18 cellular contexts compared by ENCODE assay signal in genomic region chr17:66632716-66633115, GRCh38.
DNase-seq lines count a peak whose midpoint lies in the region; ATAC-seq and TF ChIP-seq lines count a peak whose summit lies in the region.
"Had no signal": no experiment of that assay in that cellular context is flagged by ENCODE, and none has a peak within 500 bp of the region (broad histone marks: within the 10 kb centered on the region; RNA-seq: fewer than 3 reads in every experiment).

No MANE protein-coding gene starts in this region.

- H3K36me3 ChIP-seq in PC-9 (ENCODE audit: low read depth) (no peaks in the 10 kb centered on the region), neural cell (ENCODE audit: insufficient read depth, low read length) (no peaks in the 10 kb centered on the region), gastroesophageal sphincter (no peaks in the 10 kb centered on the region)

- H3K36me3 Mint-ChIP-seq in activated T-cell treated with anti-CD3 and anti-CD28 coated beads, Interleukin-2, amount 50 U/mL, for 72 hours (ENCODE audit: insufficient read depth in 2 of 2) = peaks cover 3 to 4% of the 10 kb centered on the region in 2 donors
- H3K36me3 Mint-ChIP-seq in activated T-helper 17 cell treated with anti-CD3 and anti-CD28 coated beads, Interleukin-2, amount 50 U/mL, for 72 hours (ENCODE audit: low read depth) = peaks cover 18% of the 10 kb centered on the region

- no peaks in the 10 kb centered on the region for H3K9me2 ChIP-seq in PC-9 (ENCODE audit: insufficient read depth)
- no peaks in the 10 kb centered on the region for H3K9me2 ChIP-seq in neural cell (ENCODE audit: insufficient read depth, low read length)

- H3K4me1 Mint-ChIP-seq in activated T-cell treated with anti-CD3 and anti-CD28 coated beads, Interleukin-2, amount 50 U/mL, for 72 hours (ENCODE audit: low read depth) = peaks cover 64% of the 10 kb centered on the region
- peaks cover 24% of the 10 kb centered on the region for H3K4me1 Mint-ChIP-seq in activated T-helper 17 cell treated with anti-CD3 and anti-CD28 coated beads, Interleukin-2, amount 50 U/mL, for 72 hours
- H3K4me1 Mint-ChIP-seq: B cell had no signal

- peaks cover 0 to 1% of the 10 kb centered on the region in 2 donors for H3K9me3 Mint-ChIP-seq in activated T-cell treated with anti-CD3 and anti-CD28 coated beads, Interleukin-2, amount 50 U/mL, for 72 hours
- no peaks in the 10 kb centered on the region for H3K9me3 Mint-ChIP-seq in activated T-helper 17 cell treated with anti-CD3 and anti-CD28 coated beads, Interleukin-2, amount 50 U/mL, for 72 hours
- H3K9me3 Mint-ChIP-seq: CD4-positive, alpha-beta T cell had no signal

- no peak overlapping the region for H2AFZ ChIP-seq in PC-9
- no peak overlapping the region for H2AFZ ChIP-seq in neural cell (ENCODE audit: low read depth, low read length)

- H3K9ac ChIP-seq in neural cell (ENCODE audit: low read length) = no peak overlapping the region

- H3K4me1 ChIP-seq in PC-9 (replicated peaks; ENCODE audit: insufficient read depth) (peaks cover 54% of the 10 kb centered on the region), gastroesophageal sphincter (peaks cover 0 to 30% (median 6%) of the 10 kb centered on the region in 3 donors)

- H3K9me3 ChIP-seq in PC-9 (ENCODE audit: insufficient read depth, low read depth) = no peaks in the 10 kb centered on the region
- H3K9me3 ChIP-seq in neural cell (ENCODE audit: low read length) = no peaks in the 10 kb centered on the region
- H3K9me3 ChIP-seq in gastroesophageal sphincter = no peaks in the 10 kb centered on the region

- H3K27me3 Mint-ChIP-seq in activated T-cell treated with anti-CD3 and anti-CD28 coated beads, Interleukin-2, amount 50 U/mL, for 72 hours (ENCODE audit: low read depth) = no peaks in the 10 kb centered on the region
- no peaks in the 10 kb centered on the region for H3K27me3 Mint-ChIP-seq in activated T-helper 17 cell treated with anti-CD3 and anti-CD28 coated beads, Interleukin-2, amount 50 U/mL, for 72 hours
- H3K27me3 Mint-ChIP-seq: B cell; CD4-positive, alpha-beta T cell had no signal

- CTCF ChIA-PET in PC-9 (lab: Charles Lee) = no interaction called here

- intact Hi-C loops in PC-9 (cut with micrococcal nuclease; ENCODE audit: unreplicated experiment) = no loop called here

- no peak for ATAC-seq in activated T-cell treated with anti-CD3 and anti-CD28 coated beads, Interleukin-2, amount 50 U/mL, for 72 hours (replicated peaks in 1 of 2)
- ATAC-seq in activated T-helper 17 cell treated with anti-CD3 and anti-CD28 coated beads, Interleukin-2, amount 50 U/mL, for 72 hours (replicated peaks) = no peak
- ATAC-seq in gastroesophageal sphincter (no peak), HG02840 (IDR thresholded peaks at IDR 0.05; ENCODE audit: low FRiP score, unreplicated experiment) (no peak)
- ATAC-seq: HCT116 had no signal

- TF ChIP-seq EP300 in neural cell (conservative IDR thresholded peaks at IDR 0.05; ENCODE audit: poor library complexity, severe bottlenecking) = no peak
- no peak for TF ChIP-seq EP300 in gastroesophageal sphincter (IDR thresholded peaks at IDR 0.05)

- no TSS peak for BruUV-seq in PC-9 (replicated peaks; lab: Mats Ljungman, UMichigan)

- no peak for DNase-seq in activated T-cell treated with anti-CD3 and anti-CD28 coated beads, Interleukin-2, amount 50 U/mL, for 72 hours
- DNase-seq in activated T-cell treated with anti-CD3 and anti-CD28 coated beads for 4 hours = no peak
- peak in 1 of 2 experiments; percentile 91 for DNase-seq in PC-9
- DNase-seq: Calu3, DMS79, NCI-H146, NCI-H2107, NCI-H226, NCI-H526 treated with DMSO at 0.1 percent for 48 hours had no signal

- H3K27me3 ChIP-seq in PC-9 (ENCODE audit: insufficient read depth, low read depth) (no peaks in the 10 kb centered on the region), neural cell (ENCODE audit: insufficient read depth, low read depth, low read length) (no peaks in the 10 kb centered on the region), gastroesophageal sphincter (no peaks in the 10 kb centered on the region)

- peaks cover 12% of the 10 kb centered on the region; the same call in 1 of the 2 replicates for H3K79me2 ChIP-seq in PC-9 (ENCODE audit: low read depth)
- H3K79me2 ChIP-seq in neural cell (replicated peaks; ENCODE audit: insufficient read depth, low read length) = no peaks in the 10 kb centered on the region

- H3K27ac Mint-ChIP-seq in activated T-cell treated with anti-CD3 and anti-CD28 coated beads, Interleukin-2, amount 50 U/mL, for 72 hours = peak overlapping the region; percentile 78
- peak overlapping the region; percentile 65 for H3K27ac Mint-ChIP-seq in activated T-helper 17 cell treated with anti-CD3 and anti-CD28 coated beads, Interleukin-2, amount 50 U/mL, for 72 hours
- H3K27ac Mint-ChIP-seq: B cell had no signal

- H4K20me1 ChIP-seq in PC-9 (ENCODE audit: insufficient read depth) (no peaks in the 10 kb centered on the region), neural cell (ENCODE audit: insufficient read depth) (no peaks in the 10 kb centered on the region)

- peaks cover 49% of the 10 kb centered on the region for H3F3A ChIP-seq in PC-9 (ENCODE audit: insufficient read depth, low read depth)
- H3F3A ChIP-seq in neural cell (ENCODE audit: insufficient read depth, low read length, poor library complexity, severe bottlenecking) = no peaks in the 10 kb centered on the region

- H3K4me3 ChIP-seq in PC-9 (no peak overlapping the region), neural cell (ENCODE audit: low read length) (peak overlapping the region; percentile 49), gastroesophageal sphincter (no peak overlapping the region)
- H3K4me3 ChIP-seq: GM12878 had no signal

- TF ChIP-seq CTCF in PC-9 (conservative IDR thresholded peaks at IDR 0.05) (no peak), neural cell (IDR thresholded peaks at IDR 0.05; ENCODE audit: poor library complexity, severe bottlenecking) (no peak), gastroesophageal sphincter (IDR thresholded peaks at IDR 0.05) (no peak)

- TF ChIP-seq POLR2A in gastroesophageal sphincter (IDR thresholded peaks at IDR 0.05) = no peak

- TF ChIP-seq RAD21 in neural cell (conservative IDR thresholded peaks at IDR 0.05) = no peak

- POLR2A ChIA-PET in PC-9 (lab: Charles Lee; ENCODE audit: unreplicated experiment) = no interaction called here

- WGBS in gastroesophageal sphincter (ENCODE audit: low coverage in 1 of 2), 2 donors = 83 to 88% methylated on average over 2 to 3 of the region's 3 CpGs

- peak overlapping the region; percentile 60 for H3K27ac ChIP-seq in PC-9
- H3K27ac ChIP-seq in neural cell (ENCODE audit: low read length) = peak overlapping the region; percentile 75
- H3K27ac ChIP-seq in gastroesophageal sphincter = no peak overlapping the region
- H3K27ac ChIP-seq: RWPE1 had no signal

- H3K4me3 Mint-ChIP-seq in activated T-cell treated with anti-CD3 and anti-CD28 coated beads, Interleukin-2, amount 50 U/mL, for 72 hours = peak overlapping the region; percentile 54 to 77
- H3K4me3 Mint-ChIP-seq in activated T-helper 17 cell treated with anti-CD3 and anti-CD28 coated beads, Interleukin-2, amount 50 U/mL, for 72 hours = peak overlapping the region; percentile 39
- H3K4me3 Mint-ChIP-seq: B cell; CD4-positive, alpha-beta T cell had no signal

- peak overlapping the region; percentile 47 for H3K4me2 ChIP-seq in PC-9
- peak overlapping the region; percentile 49 for H3K4me2 ChIP-seq in neural cell (ENCODE audit: low read length)

TF ChIP-seq in neural cell, 6 proteins besides CTCF, POLR2A, EP300 and RAD21:
- TF ChIP-seq POLR2AphosphoS5 (IDR thresholded peaks at IDR 0.05) (no peak), REST (IDR thresholded peaks at IDR 0.05; ENCODE audit: borderline replicate concordance) (no peak), SMC3 (conservative IDR thresholded peaks at IDR 0.05; ENCODE audit: poor library complexity) (no peak), MXI1 (conservative IDR thresholded peaks at IDR 0.05; ENCODE audit: poor library complexity, severe bottlenecking) (no peak), TAF1 (IDR thresholded peaks at IDR 0.05; ENCODE audit: low read depth) (no peak), EZH2 (IDR thresholded peaks at IDR 0.05; ENCODE audit: borderline replicate concordance, insufficient read depth, low read length, poor library complexity, severe bottlenecking) (no peak)

Comparison
In these comparisons a context has a peak if more than half of its experiments do, and no peak if none do; other contexts are left out.
1. H3K27ac ChIP-seq: peak in PC-9 (single experiment) and neural cell (single experiment); none in gastroesophageal sphincter (0 of 4).